15 cellular contexts compared by ENCODE assay signal in genomic region chr3:102085431-102086226, GRCh38.
DNase-seq lines count a peak whose midpoint lies in the region; ATAC-seq and TF ChIP-seq lines count a peak whose summit lies in the region.
"Had no signal": no experiment of that assay in that cellular context is flagged by ENCODE, and none has a peak within 500 bp of the region (broad histone marks: within the 10 kb centered on the region; RNA-seq: fewer than 3 reads in every experiment).

No MANE protein-coding gene starts in this region.

- POLR2A ChIA-PET in activated CD4-positive, alpha-beta memory T cell treated with anti-CD3 and anti-CD28 coated beads, Interleukin-2, amount 10 ng/mL, durations not matched to agents 7 days and 5 days (lab: Charles Lee) = interaction anchor here (1.1 to 3.8 kb wide), 7 partner anchors 8 to 256 kb away, joined by 4 to 19 read pairs (median 6); partner anchors contain the start of gene NFKBIZ

- peaks cover 0 to 4% of the 10 kb centered on the region in 2 donors for H3K4me1 ChIP-seq in uterus

- no peak overlapping the region for H3K4me3 Mint-ChIP-seq in activated CD4-positive, alpha-beta memory T cell treated with anti-CD3 and anti-CD28 coated beads, Interleukin-2, amount 10 ng/mL, durations not matched to agents 7 days and 5 days

- TF ChIP-seq POLR2A in uterus (IDR thresholded peaks at IDR 0.05) = no peak

- CTCF ChIA-PET in activated CD4-positive, alpha-beta memory T cell treated with anti-CD3 and anti-CD28 coated beads, Interleukin-2, amount 10 ng/mL, durations not matched to agents 7 days and 5 days (lab: Charles Lee) = interaction anchor here (1.0 to 2.0 kb wide), 7 partner anchors 9 to 234 kb away, joined by 3 to 8 read pairs (median 3); no protein-coding TSS in a partner anchor

- peak overlapping the region; percentile 67 for H3K27ac Mint-ChIP-seq in activated CD4-positive, alpha-beta memory T cell treated with anti-CD3 and anti-CD28 coated beads, Interleukin-2, amount 10 ng/mL, durations not matched to agents 7 days and 5 days

- intact Hi-C loops in left colon (cut with DNase I, micrococcal nuclease) (loop anchor here in 1 of 2 donors (10.0 kb wide), 2 partner anchors 231 to 271 kb away; no protein-coding TSS in a partner anchor), uterus (cut with DNase I; ENCODE audit: low total_unique reads) (no loop called here)

- H3K4me3 ChIP-seq in uterus = no peak overlapping the region

- no peak for TF ChIP-seq CTCF in uterus (IDR thresholded peaks at IDR 0.05)

- ATAC-seq in left colon (peak; percentile 15), HG02623 (IDR thresholded peaks at IDR 0.05; ENCODE audit: unreplicated experiment) (no peak)
- ATAC-seq: esophagus mucosa had no signal

- H3K9me3 ChIP-seq in uterus = no peaks in the 10 kb centered on the region

- H3K27ac ChIP-seq in uterus = peak overlapping the region; percentile 28 to 54

- peak; percentile 2 for DNase-seq in stimulated activated naive CD4-positive, alpha-beta T cell treated with Interleukin-2 at 50 U/mL for 16 hours (lab: John Stamatoyannopoulos, UW)
- no peak for DNase-seq in stimulated activated naive CD4-positive, alpha-beta T cell (lab: John Stamatoyannopoulos, UW)
- no peak for DNase-seq in activated CD4-positive, alpha-beta memory T cell treated with anti-CD3 and anti-CD28 coated beads, Interleukin-2, amount 10 ng/mL, durations not matched to agents 7 days and 5 days
- DNase-seq in left colon (no peak), uterus (no peak), NCI-H82 (lab: John Stamatoyannopoulos, UW) (no peak), A172 (ENCODE audit: low spot score) (no peak)
- DNase-seq: Calu3, GF-D8, glutamatergic neuron, H7, mesenchymal stem cell, NCI-H446 treated with DMSO at 0.1 percent for 48 hours had no signal

- H3K4me1 Mint-ChIP-seq in activated CD4-positive, alpha-beta memory T cell treated with anti-CD3 and anti-CD28 coated beads, Interleukin-2, amount 10 ng/mL, durations not matched to agents 7 days and 5 days = peaks cover 28% of the 10 kb centered on the region

- no peaks in the 10 kb centered on the region for H3K27me3 ChIP-seq in uterus

- peaks cover 23% of the 10 kb centered on the region for H3K36me3 Mint-ChIP-seq in activated CD4-positive, alpha-beta memory T cell treated with anti-CD3 and anti-CD28 coated beads, Interleukin-2, amount 10 ng/mL, durations not matched to agents 7 days and 5 days (ENCODE audit: low read depth)

- peaks cover 18% of the 10 kb centered on the region for H3K9me3 Mint-ChIP-seq in activated CD4-positive, alpha-beta memory T cell treated with anti-CD3 and anti-CD28 coated beads, Interleukin-2, amount 10 ng/mL, durations not matched to agents 7 days and 5 days

- H3K27me3 Mint-ChIP-seq in activated CD4-positive, alpha-beta memory T cell treated with anti-CD3 and anti-CD28 coated beads, Interleukin-2, amount 10 ng/mL, durations not matched to agents 7 days and 5 days = peaks cover 5% of the 10 kb centered on the region

- H3K36me3 ChIP-seq in uterus = no peaks in the 10 kb centered on the region
